ENCODE assay signal across 9 cellular contexts in genomic region chr2:216372761-216373291, GRCh38. TPM values are rescaled to one million over a fixed set of nuclear protein-coding genes. Genes with fewer than 3 reads are reported as not detected.
A peak's percentile ranks its signal among the peaks of the same experiment; 100 is the strongest.
DNase-seq lines count a peak whose midpoint lies in the region; ATAC-seq and TF ChIP-seq lines count a peak whose summit lies in the region.
"Had no signal": no experiment of that assay in that cellular context is flagged by ENCODE, and none has a peak within 500 bp of the region (broad histone marks: within the 10 kb centered on the region; RNA-seq: fewer than 3 reads in every experiment).

No MANE protein-coding gene starts in this region.

- intact Hi-C loops in naive thymus-derived CD4-positive, alpha-beta T cell (cut with micrococcal nuclease), result loop anchor here (1.0 to 2.0 kb wide), 3 partner anchors 20 to 39 kb away; partner anchors contain the start of gene SMARCAL1 (in 1 of the 2)
- intact Hi-C loops in body of pancreas (cut with DNase I), result no loop called here
- intact Hi-C loops in activated T-helper 2 cell treated with anti-CD3 and anti-CD28 coated beads, Interferon-gamma antibody, Interleukin-2, Interleukin-4, amounts not matched to agents 10 μg/mL and 5 μg/mL and 100 μg/mL, durations not matched to agents 14 hours and 24 hours and 36 hours (cut with micrococcal nuclease), result no loop called here

- peaks cover 0 to 6% (median 0%) of the 10 kb centered on the region in 5 donors for H3K36me3 Mint-ChIP-seq in naive thymus-derived CD4-positive, alpha-beta T cell
- H3K36me3 Mint-ChIP-seq in activated T-helper 2 cell treated with anti-CD3 and anti-CD28 coated beads, Interferon-gamma antibody, Interleukin-2, Interleukin-4, amounts not matched to agents 10 μg/mL and 5 μg/mL and 100 μg/mL, durations not matched to agents 14 hours and 24 hours and 36 hours (ENCODE audit: low read depth), result no peaks in the 10 kb centered on the region

- H3K4me3 ChIP-seq in ectodermal cell (ENCODE audit: insufficient read depth, low read depth, low read length) (peak overlapping the region; percentile 43), body of pancreas (no peak overlapping the region)
- no peak overlapping the region for H3K4me3 ChIP-seq in naive thymus-derived CD4-positive, alpha-beta T cell (ENCODE audit: low read length)

- DNase-seq in EH (ENCODE audit: low read depth) (peak; percentile 95), NCI-H460 (ENCODE audit: extremely low read depth, low read depth) (peak; percentile 14), body of pancreas (no peak)
- DNase-seq in naive thymus-derived CD4-positive, alpha-beta T cell, result no peak
- DNase-seq in activated T-helper 2 cell treated with anti-CD3 and anti-CD28 coated beads, Interferon-gamma antibody, Interleukin-2, Interleukin-4, amounts not matched to agents 10 μg/mL and 5 μg/mL and 100 μg/mL, durations not matched to agents 14 hours and 24 hours and 36 hours (ENCODE audit: low spot score), result no peak
- DNase-seq: cortex of kidney had no signal

- H3K9me3 Mint-ChIP-seq in naive thymus-derived CD4-positive, alpha-beta T cell, result peaks cover 0 to 6% (median 2%) of the 10 kb centered on the region in 11 donors
- no peaks in the 10 kb centered on the region for H3K9me3 Mint-ChIP-seq in activated T-helper 2 cell treated with anti-CD3 and anti-CD28 coated beads, Interferon-gamma antibody, Interleukin-2, Interleukin-4, amounts not matched to agents 10 μg/mL and 5 μg/mL and 100 μg/mL, durations not matched to agents 14 hours and 24 hours and 36 hours

- POLR2A ChIA-PET in naive thymus-derived CD4-positive, alpha-beta T cell (lab: Charles Lee), result interaction anchor here (0.5 to 0.9 kb wide), 2 partner anchors 20 to 246 kb away, joined by 3 read pairs; no protein-coding TSS in a partner anchor

- H3K9me3 ChIP-seq in ectodermal cell (ENCODE audit: control insufficient read depth, low read length) (no peaks in the 10 kb centered on the region), body of pancreas (no peaks in the 10 kb centered on the region)
- H3K9me3 ChIP-seq in naive thymus-derived CD4-positive, alpha-beta T cell (ENCODE audit: control insufficient read depth in 2 of 3, low read length in 3 of 3), result no peaks in the 10 kb centered on the region

- H3K36me3 ChIP-seq in ectodermal cell (ENCODE audit: control insufficient read depth, insufficient read depth, low read length) (no peaks in the 10 kb centered on the region), body of pancreas (replicated peaks in 1 of 2; ENCODE audit: insufficient read depth in 1 of 2, low read depth in 2 of 2) (no peaks in the 10 kb centered on the region)
- H3K36me3 ChIP-seq in naive thymus-derived CD4-positive, alpha-beta T cell (ENCODE audit: control insufficient read depth in 2 of 3, insufficient read depth in 3 of 3, low read length in 3 of 3), result no peaks in the 10 kb centered on the region

- no peak for ATAC-seq in naive thymus-derived CD4-positive, alpha-beta T cell
- ATAC-seq in body of pancreas (no peak), GM18867 (IDR thresholded peaks at IDR 0.05; ENCODE audit: unreplicated experiment) (no peak), HG03460 (IDR thresholded peaks at IDR 0.05; ENCODE audit: unreplicated experiment) (no peak)

- peak overlapping the region in 8 of 10 donors; percentile 19 to 74 (median 62) for H3K4me3 Mint-ChIP-seq in naive thymus-derived CD4-positive, alpha-beta T cell
- no peak overlapping the region for H3K4me3 Mint-ChIP-seq in activated T-helper 2 cell treated with anti-CD3 and anti-CD28 coated beads, Interferon-gamma antibody, Interleukin-2, Interleukin-4, amounts not matched to agents 10 μg/mL and 5 μg/mL and 100 μg/mL, durations not matched to agents 14 hours and 24 hours and 36 hours (ENCODE audit: low read depth)

- H3K27me3 ChIP-seq in ectodermal cell (ENCODE audit: control insufficient read depth, insufficient read depth, low read length, poor library complexity, severe bottlenecking), result peaks cover 42% of the 10 kb centered on the region
- peaks cover 4 to 8% of the 10 kb centered on the region in 2 donors for H3K27me3 ChIP-seq in naive thymus-derived CD4-positive, alpha-beta T cell (ENCODE audit: control insufficient read depth in 2 of 2, insufficient read depth in 2 of 2, low read length in 2 of 2)
- peaks cover 0 to 15% of the 10 kb centered on the region in 2 donors for H3K27me3 ChIP-seq in body of pancreas

- 21 to 31% methylated on average over 6 of the region's 6 CpGs for WGBS in ectodermal cell, 2 experiments
- 24 to 33% methylated on average over 6 of the region's 6 CpGs for WGBS in body of pancreas, 2 donors

- TF ChIP-seq CTCF in body of pancreas (IDR thresholded peaks at IDR 0.05), result no peak

- H3K27ac ChIP-seq in ectodermal cell (ENCODE audit: insufficient read depth, low read depth, low read length, poor library complexity, severe bottlenecking) (no peak overlapping the region), body of pancreas (no peak overlapping the region)
- H3K27ac ChIP-seq in naive thymus-derived CD4-positive, alpha-beta T cell (ENCODE audit: low read depth, low read length), result no peak overlapping the region

- peaks cover 12 to 28% (median 16%) of the 10 kb centered on the region in 7 donors for H3K4me1 Mint-ChIP-seq in naive thymus-derived CD4-positive, alpha-beta T cell
- H3K4me1 Mint-ChIP-seq in activated T-helper 2 cell treated with anti-CD3 and anti-CD28 coated beads, Interferon-gamma antibody, Interleukin-2, Interleukin-4, amounts not matched to agents 10 μg/mL and 5 μg/mL and 100 μg/mL, durations not matched to agents 14 hours and 24 hours and 36 hours (ENCODE audit: low read depth), result peaks cover 13% of the 10 kb centered on the region

- H3K4me1 ChIP-seq in ectodermal cell (ENCODE audit: control insufficient read depth, insufficient read depth, low read length) (peaks cover 13% of the 10 kb centered on the region), body of pancreas (peaks cover 16% of the 10 kb centered on the region)
- peaks cover 0 to 7% of the 10 kb centered on the region in 2 donors for H3K4me1 ChIP-seq in naive thymus-derived CD4-positive, alpha-beta T cell (ENCODE audit: control insufficient read depth in 2 of 2, insufficient read depth in 2 of 2, low read length in 2 of 2)

- H3K27me3 Mint-ChIP-seq in naive thymus-derived CD4-positive, alpha-beta T cell, result peaks cover 47 to 68% (median 48%) of the 10 kb centered on the region in 5 donors
- H3K27me3 Mint-ChIP-seq in activated T-helper 2 cell treated with anti-CD3 and anti-CD28 coated beads, Interferon-gamma antibody, Interleukin-2, Interleukin-4, amounts not matched to agents 10 μg/mL and 5 μg/mL and 100 μg/mL, durations not matched to agents 14 hours and 24 hours and 36 hours (ENCODE audit: low read depth), result peaks cover 57% of the 10 kb centered on the region

- H3K27ac Mint-ChIP-seq in naive thymus-derived CD4-positive, alpha-beta T cell, result no peak overlapping the region
- H3K27ac Mint-ChIP-seq in activated T-helper 2 cell treated with anti-CD3 and anti-CD28 coated beads, Interferon-gamma antibody, Interleukin-2, Interleukin-4, amounts not matched to agents 10 μg/mL and 5 μg/mL and 100 μg/mL, durations not matched to agents 14 hours and 24 hours and 36 hours, result no peak overlapping the region

- TF ChIP-seq POLR2A in body of pancreas (IDR thresholded peaks at IDR 0.05), result no peak

- CTCF ChIA-PET in naive thymus-derived CD4-positive, alpha-beta T cell (lab: Charles Lee), result no interaction called here

RNA-seq across cellular contexts. Expression of gene MARCHF4, which starts 0.5 kb away (rescaled TPM):
- 0.97 and 1.7 TPM in 2 replicates for total RNA-seq in NCI-H460 (2014; rRNA removed; shearing (Covaris generic))
- polyA plus RNA-seq in NCI-H460 (2014; cell fraction: nucleus; rRNA removed), result 0.04 and 0.19 TPM in 2 replicates
- 1.1 TPM for polyA plus RNA-seq in ectodermal cell (2013, experiment 1 of 4)
- 0.73 TPM for polyA plus RNA-seq in ectodermal cell (2013, experiment 2 of 4)
- 0.91 TPM for polyA plus RNA-seq in ectodermal cell (2013, experiment 3 of 4)
- polyA plus RNA-seq in ectodermal cell (2013, experiment 4 of 4), result 1.3 TPM
- total RNA-seq in naive thymus-derived CD4-positive, alpha-beta T cell, result not detected
- polyA plus RNA-seq in naive thymus-derived CD4-positive, alpha-beta T cell, result not detected
- total RNA-seq in body of pancreas, result 1 to 10 TPM in 1 of 2 donors, under 1 TPM in 1; 0.52 to 2.6 TPM
- total RNA-seq in activated T-helper 2 cell treated with anti-CD3 and anti-CD28 coated beads, Interferon-gamma antibody, Interleukin-2, Interleukin-4, amounts not matched to agents 10 μg/mL and 5 μg/mL and 100 μg/mL, durations not matched to agents 14 hours and 24 hours and 36 hours, result not detected in 2 replicates

RNA-seq across cellular contexts. Expression of gene SMARCAL1, which starts 39.5 kb away (rescaled TPM):
- total RNA-seq in NCI-H460 (2014; rRNA removed; shearing (Covaris generic)), result 9.8 and 11.3 TPM in 2 replicates
- polyA plus RNA-seq in NCI-H460 (2014; cell fraction: nucleus; rRNA removed), result 3.9 and 6.4 TPM in 2 replicates
- polyA plus RNA-seq in ectodermal cell (2013, experiment 1 of 4), result 37.8 TPM
- polyA plus RNA-seq in ectodermal cell (2013, experiment 2 of 4), result 29.9 TPM
- 29.6 TPM for polyA plus RNA-seq in ectodermal cell (2013, experiment 3 of 4)
- 29.3 TPM for polyA plus RNA-seq in ectodermal cell (2013, experiment 4 of 4)
- total RNA-seq in naive thymus-derived CD4-positive, alpha-beta T cell, result 10 to 100 TPM; 16.2 to 30.3 (median 24.6) TPM
- polyA plus RNA-seq in naive thymus-derived CD4-positive, alpha-beta T cell, result 10 to 100 TPM; 18.6 to 31.2 TPM
- total RNA-seq in body of pancreas, result 10 to 100 TPM in 1 of 2 donors, 1 to 10 TPM in 1; 9.9 to 27.7 TPM
- 32.8 and 34.1 TPM in 2 replicates for total RNA-seq in activated T-helper 2 cell treated with anti-CD3 and anti-CD28 coated beads, Interferon-gamma antibody, Interleukin-2, Interleukin-4, amounts not matched to agents 10 μg/mL and 5 μg/mL and 100 μg/mL, durations not matched to agents 14 hours and 24 hours and 36 hours

Comparison
In these comparisons a context has a peak if more than half of its experiments do, and no peak if none do; other contexts are left out.
1. DNase-seq: peak in EH (single experiment) and NCI-H460 (single experiment); none in naive thymus-derived CD4-positive, alpha-beta T cell (0 of 9), body of pancreas (0 of 4) and activated T-helper 2 cell treated with anti-CD3 and anti-CD28 coated beads, Interferon-gamma antibody, Interleukin-2, Interleukin-4, amounts not matched to agents 10 μg/mL and 5 μg/mL and 100 μg/mL, durations not matched to agents 14 hours and 24 hours and 36 hours (single experiment).
2. intact Hi-C loops: an anchor here in naive thymus-derived CD4-positive, alpha-beta T cell (1.0 to 2.0 kb wide); none called in body of pancreas and activated T-helper 2 cell treated with anti-CD3 and anti-CD28 coated beads, Interferon-gamma antibody, Interleukin-2, Interleukin-4, amounts not matched to agents 10 μg/mL and 5 μg/mL and 100 μg/mL, durations not matched to agents 14 hours and 24 hours and 36 hours.